In genomic region chr15:99486371-99487336, GRCh38 we compare ENCODE assay signal across 8 cellular contexts.
A peak's percentile ranks its signal among the peaks of the same experiment; 100 is the strongest.
DNase-seq lines count a peak whose midpoint lies in the region; ATAC-seq, FAIRE-seq and TF ChIP-seq lines count a peak whose summit lies in the region.

No MANE protein-coding gene starts in this region.

- FAIRE-seq in pancreas (lab: Jason Lieb, UNC), result no peak

- peaks cover 0 to 7% (median 0%) of the 10 kb centered on the region in 3 donors for H3K4me1 ChIP-seq in pancreas

- no peaks in the 10 kb centered on the region for H3K36me3 ChIP-seq in KOPT-K1 (ENCODE audit: insufficient read depth, low read length)
- H3K36me3 ChIP-seq in pancreas, result no peaks in the 10 kb centered on the region

- peak overlapping the region; percentile 86 for H3K4me3 Mint-ChIP-seq in activated naive CD8-positive, alpha-beta T cell

- intact Hi-C loops in Right ventricle myocardium inferior (cut with DNase I) (loop anchor here (1.0 to 5.0 kb wide), 2 partner anchors 34 to 79 kb away; partner anchors contain the start of gene MEF2A), pancreas (cut with DNase I) (no loop called here)

- TF ChIP-seq CTCF in pancreas (IDR thresholded peaks at IDR 0.05), result no peak

- no peaks in the 10 kb centered on the region for H3K27me3 ChIP-seq in pancreas

- ATAC-seq in Right ventricle myocardium inferior, result peak; percentile 89
- peak; percentile 82 to 91 (median 87) for ATAC-seq in pancreas
- no peak for ATAC-seq in HG03108 (IDR thresholded peaks at IDR 0.05; ENCODE audit: unreplicated experiment)
- ATAC-seq in HG03196 (IDR thresholded peaks at IDR 0.05; ENCODE audit: unreplicated experiment), result no peak

- H3K4me3 ChIP-seq in pancreas, result peak overlapping the region; percentile 7 to 43 (median 23)

- H3K36me3 Mint-ChIP-seq in activated naive CD8-positive, alpha-beta T cell, result no peaks in the 10 kb centered on the region

- H3K9me3 Mint-ChIP-seq in activated naive CD8-positive, alpha-beta T cell (ENCODE audit: low read depth), result no peaks in the 10 kb centered on the region

- H3K27ac ChIP-seq in KOPT-K1 (ENCODE audit: low read depth, low read length, poor library complexity, severe bottlenecking), result peak overlapping the region; percentile 44
- H3K27ac ChIP-seq in pancreas, result peak overlapping the region in 2 of 4 donors; percentile 1 to 22

- WGBS in pancreas, 2 donors, result 3 to 6% methylated on average over 31 of the region's 31 CpGs

- H3K27ac Mint-ChIP-seq in activated naive CD8-positive, alpha-beta T cell, result no peak overlapping the region

- H3K27me3 Mint-ChIP-seq in activated naive CD8-positive, alpha-beta T cell, result no peaks in the 10 kb centered on the region

- DNase-seq in Caki2 (ENCODE audit: low read depth) (peak; percentile 41), Right ventricle myocardium inferior (ENCODE audit: missing footprints) (peak; percentile 90), pancreas (peak; percentile 58 to 83 (median 74))
- DNase-seq in NK-92 treated with Interleukin-12 subunit alpha and Interleukin-12 subunit beta, amount 100 ng/mL, for 24 hours (lab: John Stamatoyannopoulos, UW), result no peak

- H3K4me1 Mint-ChIP-seq in activated naive CD8-positive, alpha-beta T cell (ENCODE audit: low read depth), result peaks cover 30% of the 10 kb centered on the region

- in situ Hi-C loops in Caki2 (cut with HindIII; ENCODE audit: low pct_unique_long_range_greater_than_20kb, low sequenced_read_pairs), result no loop called here

- H3K9me3 ChIP-seq in KOPT-K1 (ENCODE audit: insufficient read depth, low read length, poor library complexity, severe bottlenecking) (no peaks in the 10 kb centered on the region), pancreas (no peaks in the 10 kb centered on the region)

Comparison
In these comparisons a context has a peak if more than half of its experiments do, and no peak if none do; other contexts are left out.
1. ATAC-seq: peak in Right ventricle myocardium inferior (single experiment) and pancreas (4 of 4); none in HG03108 (single experiment) and HG03196 (single experiment).